ENCODE assay signal across 34 cellular contexts in the genomic region with DNA sequence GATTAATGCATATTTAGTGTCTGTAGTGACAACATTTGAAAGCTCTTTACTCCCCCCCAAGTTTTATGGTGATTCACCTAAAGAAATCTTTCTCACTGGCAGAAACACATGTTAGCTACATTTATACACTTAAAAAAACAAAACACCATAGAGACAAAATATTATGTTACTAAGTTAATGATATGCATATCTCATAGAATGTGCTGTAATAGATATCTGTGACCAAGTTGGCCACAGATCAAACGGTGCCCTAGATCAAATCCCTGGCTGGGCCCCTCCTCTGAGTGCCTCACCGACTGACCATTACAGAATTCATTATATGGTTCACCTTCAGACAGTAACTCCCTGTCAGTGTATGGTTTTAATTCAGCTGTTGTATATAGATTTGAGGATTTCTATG.
A peak's percentile ranks its signal among the peaks of the same experiment; 100 is the strongest.
DNase-seq lines count a peak whose midpoint lies in the region; ATAC-seq and TF ChIP-seq lines count a peak whose summit lies in the region.
"Had no signal": no experiment of that assay in that cellular context is flagged by ENCODE, and none has a peak within 500 bp of the region (broad histone marks: within the 10 kb centered on the region; RNA-seq: fewer than 3 reads in every experiment).

No MANE protein-coding gene starts in this region.

- no peaks in the 10 kb centered on the region for H3K4me1 Mint-ChIP-seq in natural killer cell
- H3K4me1 Mint-ChIP-seq: CD8-positive, alpha-beta memory T cell; naive thymus-derived CD4-positive, alpha-beta T cell had no signal

- H3K4me3 ChIP-seq in cardiac fibroblast (replicated peaks in 1 of 2; ENCODE audit: low read depth in 2 of 2, low read length in 2 of 2) (no peak overlapping the region), foreskin fibroblast (ENCODE audit: low read depth in 1 of 2, low read length in 2 of 2) (no peak overlapping the region)
- H3K4me3 ChIP-seq: adrenal gland, colonic mucosa, heart right ventricle, K562, PC-9, tibial artery had no signal

- no peaks in the 10 kb centered on the region for H3K27me3 Mint-ChIP-seq in natural killer cell (ENCODE audit: low read depth in 2 of 2)
- H3K27me3 Mint-ChIP-seq: CD8-positive, alpha-beta memory T cell; naive thymus-derived CD4-positive, alpha-beta T cell had no signal

- no peak for ATAC-seq in HG02981 (IDR thresholded peaks at IDR 0.05; ENCODE audit: unreplicated experiment)
- ATAC-seq in natural killer cell = no peak
- ATAC-seq: heart right ventricle; K562; naive thymus-derived CD4-positive, alpha-beta T cell had no signal

- H3K27ac Mint-ChIP-seq in natural killer cell = no peak overlapping the region
- H3K27ac Mint-ChIP-seq: activated naive CD4-positive, alpha-beta T cell treated with anti-CD3 and anti-CD28 coated beads for 36 hours; activated T-helper 1 cell treated with anti-CD3 and anti-CD28 coated beads, Interleukin-12 subunit alpha, Interleukin-12 subunit beta, Interleukin-2, Interleukin-4 antibody, amounts not matched to agents 30 ng/mL and 10 ng/mL and 1 ng/mL, durations not matched to agents 14 hours and 24 hours and 36 hours; CD8-positive, alpha-beta memory T cell; naive thymus-derived CD4-positive, alpha-beta T cell; T-helper 2 cell treated with Interferon-gamma antibody and Interleukin-4, amounts not matched to agents 5 μg/mL and 100 μg/mL, for 36 hours had no signal

- TF ChIP-seq CTCF in cardiac fibroblast (IDR thresholded peaks at IDR 0.05; ENCODE audit: low read depth, low read length) (no peak), foreskin fibroblast (IDR thresholded peaks at IDR 0.05; ENCODE audit: low read depth, low read length) (no peak), natural killer cell (IDR thresholded peaks at IDR 0.05) (no peak), GM13976 (IDR thresholded peaks at IDR 0.05; ENCODE audit: borderline replicate concordance, control extremely low read depth, extremely low read depth, insufficient read depth, missing control alignments) (no peak)

- H3K4me3 Mint-ChIP-seq in natural killer cell = no peak overlapping the region
- H3K4me3 Mint-ChIP-seq: activated naive CD4-positive, alpha-beta T cell treated with anti-CD3 and anti-CD28 coated beads for 36 hours; activated T-helper 1 cell treated with anti-CD3 and anti-CD28 coated beads, Interleukin-12 subunit alpha, Interleukin-12 subunit beta, Interleukin-2, Interleukin-4 antibody, amounts not matched to agents 30 ng/mL and 10 ng/mL and 1 ng/mL, durations not matched to agents 14 hours and 24 hours and 36 hours; CD8-positive, alpha-beta memory T cell; naive thymus-derived CD4-positive, alpha-beta T cell; T-helper 2 cell treated with Interferon-gamma antibody and Interleukin-4, amounts not matched to agents 5 μg/mL and 100 μg/mL, for 36 hours had no signal

- in situ Hi-C loops in GM13976 (cut with MboI; ENCODE audit: low sequenced_read_pairs, unreplicated experiment) = no loop called here

- no peaks in the 10 kb centered on the region for H3K36me3 Mint-ChIP-seq in natural killer cell
- H3K36me3 Mint-ChIP-seq: CD8-positive, alpha-beta memory T cell; naive thymus-derived CD4-positive, alpha-beta T cell had no signal

- H3K9me3 Mint-ChIP-seq in natural killer cell = peaks cover 2 to 7% of the 10 kb centered on the region in 2 donors
- H3K9me3 Mint-ChIP-seq: activated naive CD4-positive, alpha-beta T cell treated with anti-CD3 and anti-CD28 coated beads for 36 hours; activated T-helper 1 cell treated with anti-CD3 and anti-CD28 coated beads, Interleukin-12 subunit alpha, Interleukin-12 subunit beta, Interleukin-2, Interleukin-4 antibody, amounts not matched to agents 30 ng/mL and 10 ng/mL and 1 ng/mL, durations not matched to agents 14 hours and 24 hours and 36 hours; T-helper 2 cell treated with Interferon-gamma antibody and Interleukin-4, amounts not matched to agents 5 μg/mL and 100 μg/mL, for 36 hours had no signal

- DNase-seq in EH (ENCODE audit: low read depth) = peak; percentile 9
- peak; percentile 59 for DNase-seq in LHCN-M2 (ENCODE audit: low read depth)
- DNase-seq in cardiac fibroblast (ENCODE audit: low read depth in 2 of 2) = peak; percentile 22 to 33
- peak; percentile 15 to 50 for DNase-seq in foreskin fibroblast
- no peak for DNase-seq in mucosa of gallbladder (ENCODE audit: low spot score)
- DNase-seq in natural killer cell = no peak
- DNase-seq in GM13976 (ENCODE audit: low spot score) = no peak
- DNase-seq: activated CD4-positive, alpha-beta T cell treated with anti-CD3 and anti-CD28 coated beads, Interleukin-2, amount 50 U/mL, for 48 hours; activated CD4-positive, CD25-positive, alpha-beta regulatory T cell treated with anti-CD3 and anti-CD28 coated beads, Interleukin-2, amount 50 U/mL, for 72 hours; activated CD8-positive, alpha-beta memory T cell treated with anti-CD3 and anti-CD28 coated beads, Interleukin-2, amount 50 U/mL, for 48 hours; activated naive CD4-positive, alpha-beta T cell treated with anti-CD3 and anti-CD28 coated beads for 36 hours; adrenal gland; BE2C; CD8-positive, alpha-beta memory T cell; colonic mucosa; effector CD8-positive, alpha-beta T cell; foreskin melanocyte; GDM1; heart right ventricle; midbrain; MM.1S; naive thymus-derived CD4-positive, alpha-beta T cell; NCI-H1417; NCI-H2029; NCI-H526; nucleus accumbens; PC-9; stimulated activated CD4-positive, alpha-beta T cell treated with anti-CD3 and anti-CD28 coated beads, Interleukin-15, amount 100 ng/mL, for 24 hours; stimulated activated CD4-positive, alpha-beta T cell treated with anti-CD3 and anti-CD28 coated beads, Interleukin-4, amount 100 ng/mL, for 4 hours; tibial artery had no signal

- intact Hi-C loops in natural killer cell (cut with micrococcal nuclease) = no loop called here

Comparison
In these comparisons a context has a peak if more than half of its experiments do, and no peak if none do; other contexts are left out.
1. DNase-seq: peak in EH (single experiment), LHCN-M2 (single experiment), cardiac fibroblast (2 of 2) and foreskin fibroblast (2 of 2); none in mucosa of gallbladder (single experiment), natural killer cell (single experiment) and GM13976 (single experiment).